ENCODE assay signal across 14 cellular contexts in genomic region chr11:102114032-102114431, GRCh38. TPM values are rescaled to one million over a fixed set of nuclear protein-coding genes. Genes with fewer than 3 reads are reported as not detected.
DNase-seq lines count a peak whose midpoint lies in the region; ATAC-seq, FAIRE-seq and TF ChIP-seq lines count a peak whose summit lies in the region.
"Had no signal": no experiment of that assay in that cellular context is flagged by ENCODE, and none has a peak within 500 bp of the region (broad histone marks: within the 10 kb centered on the region; RNA-seq: fewer than 3 reads in every experiment).

No MANE protein-coding gene starts in this region.

- H3K36me3 Mint-ChIP-seq in osteocyte (ENCODE audit: unreplicated experiment) = peaks cover 23% of the 10 kb centered on the region

- no peaks in the 10 kb centered on the region for H3K9me3 Mint-ChIP-seq in osteocyte (ENCODE audit: unreplicated experiment)
- H3K9me3 Mint-ChIP-seq: activated naive CD4-positive, alpha-beta T cell treated with anti-CD3 and anti-CD28 coated beads, Interleukin-2, amount 50 U/mL, for 24 hours had no signal

- no peak for ATAC-seq in Panc1

- H3K36me3 ChIP-seq in Panc1 (ENCODE audit: control insufficient read depth, insufficient read depth, low read length) = peaks cover 37% of the 10 kb centered on the region
- no peaks in the 10 kb centered on the region for H3K36me3 ChIP-seq in fibroblast of lung (ENCODE audit: control insufficient read depth, insufficient read depth, low read length)
- H3K36me3 ChIP-seq in MG63 = peaks cover 34% of the 10 kb centered on the region
- H3K36me3 ChIP-seq: neutrophil had no signal

- CTCF ChIA-PET in AG04449 (lab: Yijun Ruan, JAX) (interaction anchor here (1.2 to 1.7 kb wide), 2 partner anchors 11 to 174 kb away, joined by 3 to 5 read pairs; no protein-coding TSS in a partner anchor), Panc1 (lab: Charles Lee) (no interaction called here)

- H3K27me3 ChIP-seq in Panc1 (ENCODE audit: control insufficient read depth, insufficient read depth, low read length) (no peaks in the 10 kb centered on the region), fibroblast of lung (ENCODE audit: control insufficient read depth, insufficient read depth, low read length) (no peaks in the 10 kb centered on the region), MG63 (no peaks in the 10 kb centered on the region)
- H3K27me3 ChIP-seq: SJCRH30 had no signal

- no TSS peak for BruUV-seq in Panc1 (replicated peaks; lab: Mats Ljungman, UMichigan)

- in situ Hi-C loops in Panc1 (cut with HindIII; ENCODE audit: low pct_unique_long_range_greater_than_20kb, low sequenced_read_pairs) = no loop called here

- H3K9ac ChIP-seq in fibroblast of lung (ENCODE audit: insufficient read depth, low read length) = no peak overlapping the region

- peak overlapping the region; percentile 26 for H3K4me2 ChIP-seq in fibroblast of lung (ENCODE audit: extremely low read depth, insufficient read depth, low read length)

- H3K4me1 ChIP-seq in Panc1 (ENCODE audit: control insufficient read depth, insufficient read depth, low read length) (peaks cover 71% of the 10 kb centered on the region), fibroblast of lung (ENCODE audit: control insufficient read depth, extremely low read depth, insufficient read depth, low read length) (peaks cover 17% of the 10 kb centered on the region)

- H3K27ac ChIP-seq in Panc1 (ENCODE audit: low read length) = peak overlapping the region; percentile 95
- H3K27ac ChIP-seq in fibroblast of lung (ENCODE audit: insufficient read depth, low read length) = no peak overlapping the region
- H3K27ac ChIP-seq: neutrophil, SJCRH30 had no signal

- POLR2A ChIA-PET in AG04449 (lab: Yijun Ruan, JAX) = no interaction called here
- POLR2A ChIA-PET in Panc1 (lab: Charles Lee) = no interaction called here

- TF ChIP-seq CTCF in AG04449 (IDR thresholded peaks at IDR 0.05; ENCODE audit: insufficient read depth, low read length, missing control alignments) (no peak), Panc1 (IDR thresholded peaks at IDR 0.05) (no peak), fibroblast of lung (conservative IDR thresholded peaks at IDR 0.05 in 1 of 2, IDR thresholded peaks at IDR 0.05 in 1 of 2; ENCODE audit: low read depth in 1 of 2, low read length in 2 of 2) (no peak), osteocyte (IDR thresholded peaks at IDR 0.05) (no peak)

- H3K4me3 ChIP-seq in AG04449 (ENCODE audit: low read depth, low read length) (peak overlapping the region; percentile 26), Panc1 (ENCODE audit: low read depth in 2 of 2, low read length in 2 of 2) (no peak overlapping the region), fibroblast of lung (replicated peaks in 1 of 4; ENCODE audit: control extremely low read depth in 1 of 4, insufficient read depth in 1 of 4, low read depth in 3 of 4, low read length in 4 of 4) (peak overlapping the region in 3 of 4 experiments; percentile 2 to 95 (median 76)), MG63 (no peak overlapping the region)
- H3K4me3 ChIP-seq: SJCRH30 had no signal

- intact Hi-C loops in Panc1 (cut with micrococcal nuclease; ENCODE audit: unreplicated experiment) = no loop called here

- H3K79me2 ChIP-seq in fibroblast of lung (ENCODE audit: control insufficient read depth, insufficient read depth, low read length) = peaks cover 80% of the 10 kb centered on the region

- DNase-seq in AG04449 (ENCODE audit: low read depth, low spot score) (no peak), Panc1 (ENCODE audit: low read depth, low spot score) (no peak), fibroblast of lung (ENCODE audit: low read depth in 2 of 2) (no peak), osteocyte (ENCODE audit: extremely low spot score, unreplicated experiment) (no peak), nucleus accumbens (lab: John Stamatoyannopoulos, UW) (no peak), MG63 (no peak), frontal cortex (ENCODE audit: low spot score in 2 of 2) (no peak), SIG-M5 treated with dmso at 0.1 percent for 504 hours (lab: John Stamatoyannopoulos, UW; ENCODE audit: unreplicated experiment) (no peak)
- DNase-seq: dermis blood vessel endothelial cell, DMS79, NCI-H187 treated with DMSO at 0.1 percent for 48 hours, SJCRH30 had no signal

- no peak for FAIRE-seq in frontal cortex (lab: Jason Lieb, UNC)

- H3K4me3 Mint-ChIP-seq in osteocyte (ENCODE audit: unreplicated experiment) = peak overlapping the region; percentile 35
- H3K4me3 Mint-ChIP-seq: activated naive CD4-positive, alpha-beta T cell treated with anti-CD3 and anti-CD28 coated beads, Interleukin-2, amount 50 U/mL, for 24 hours had no signal

- peaks cover 68% of the 10 kb centered on the region for H3K4me1 Mint-ChIP-seq in osteocyte (ENCODE audit: unreplicated experiment)

- H3K27ac Mint-ChIP-seq in osteocyte (ENCODE audit: unreplicated experiment) = peak overlapping the region; percentile 63
- H3K27ac Mint-ChIP-seq: activated naive CD4-positive, alpha-beta T cell treated with anti-CD3 and anti-CD28 coated beads, Interleukin-2, amount 50 U/mL, for 24 hours had no signal

- H2AFZ ChIP-seq in fibroblast of lung (ENCODE audit: low read length) = no peak overlapping the region

- no peaks in the 10 kb centered on the region for H3K9me3 ChIP-seq in Panc1 (ENCODE audit: control insufficient read depth, insufficient read depth, low read depth, low read length)
- H3K9me3 ChIP-seq in fibroblast of lung (ENCODE audit: control insufficient read depth, insufficient read depth, low read depth, low read length) = no peaks in the 10 kb centered on the region
- H3K9me3 ChIP-seq in MG63 = no peaks in the 10 kb centered on the region
- H3K9me3 ChIP-seq: neutrophil, SJCRH30 had no signal

- H4K20me1 ChIP-seq in fibroblast of lung (ENCODE audit: control insufficient read depth, extremely low read depth, insufficient read depth, low read length) = no peaks in the 10 kb centered on the region

- H3K27me3 Mint-ChIP-seq in osteocyte (ENCODE audit: unreplicated experiment) = no peaks in the 10 kb centered on the region

RNA-seq across cellular contexts. Expression of gene YAP1, which starts 3.8 kb away (rescaled TPM):
- total RNA-seq in Panc1 (2021; ENCODE audit: unreplicated experiment) (158 TPM), fibroblast of lung (157 and 169 TPM in 2 replicates), osteocyte (126 and 128 TPM in 2 replicates), frontal cortex (11.0 TPM)
- polyA plus RNA-seq in Panc1 (2012; ENCODE audit: insufficient read length) = 103 TPM
- 108 and 116 TPM in 2 replicates for polyA plus RNA-seq in fibroblast of lung
- 95.3 and 109 TPM in 2 replicates for polyA plus RNA-seq in fibroblast of lung (2012)
- 285 and 311 TPM in 2 replicates for polyA minus RNA-seq in fibroblast of lung (ENCODE audit: low replicate concordance)
- total RNA-seq in MG63 (2014; rRNA removed; shearing (Covaris generic); ENCODE audit: low replicate concordance) = 19.3 and 28.6 TPM in 2 replicates

Comparison
In these comparisons a context has a peak if more than half of its experiments do, and no peak if none do; other contexts are left out.
1. H3K4me3 ChIP-seq: peak in AG04449 (single experiment) and fibroblast of lung (3 of 4); none in Panc1 (0 of 2) and MG63 (single experiment).